ENCODE assay signal across 19 cellular contexts in the genomic region with DNA sequence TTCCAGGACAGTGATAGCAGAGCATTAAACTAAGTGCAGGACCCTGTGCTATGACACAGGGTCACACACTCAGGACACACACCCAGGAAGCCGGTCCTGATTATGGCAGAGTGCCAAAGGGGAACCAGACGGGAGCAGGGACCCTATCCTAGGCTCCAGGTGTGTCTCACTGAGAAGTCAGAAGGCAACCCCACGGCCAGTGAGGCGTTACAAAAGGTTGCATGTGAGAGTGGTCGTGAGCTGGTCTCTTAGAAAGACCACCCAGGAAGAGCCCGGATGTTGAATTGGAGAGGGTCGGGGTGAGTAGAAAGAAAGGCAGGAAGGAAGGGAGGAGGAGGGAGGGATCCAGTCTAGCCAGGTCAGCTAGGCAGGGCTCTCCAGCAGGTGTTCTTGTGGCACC. TPM values are rescaled to one million over a fixed set of nuclear protein-coding genes. Genes with fewer than 3 reads are reported as not detected.
DNase-seq lines count a peak whose midpoint lies in the region; ATAC-seq and TF ChIP-seq lines count a peak whose summit lies in the region.
"Had no signal": no experiment of that assay in that cellular context is flagged by ENCODE, and none has a peak within 500 bp of the region (broad histone marks: within the 10 kb centered on the region; RNA-seq: fewer than 3 reads in every experiment).

No MANE protein-coding gene starts in this region.

- no peak for TF ChIP-seq CTCF in GM23338 (conservative IDR thresholded peaks at IDR 0.05; ENCODE audit: low read depth in 2 of 2)
- no peak for TF ChIP-seq CTCF in VCaP (conservative IDR thresholded peaks at IDR 0.05)
- no peak for TF ChIP-seq CTCF in neural progenitor cell (IDR thresholded peaks at IDR 0.05)

- H3K4me1 ChIP-seq in GM23338 (ENCODE audit: insufficient read depth) (peaks cover 8% of the 10 kb centered on the region; the same call in 1 of the 2 replicates), neural progenitor cell (no peaks in the 10 kb centered on the region)

- no peak overlapping the region for H3K27ac Mint-ChIP-seq in activated CD4-positive, alpha-beta T cell treated with anti-CD3 and anti-CD28 coated beads, Interleukin-2, amount 10 ng/mL, durations not matched to agents 24 days and 14 days
- H3K27ac Mint-ChIP-seq in GM23338, result no peak overlapping the region
- H3K27ac Mint-ChIP-seq in neural progenitor cell, result no peak overlapping the region
- H3K27ac Mint-ChIP-seq: CD4-positive, alpha-beta T cell had no signal

- no peaks in the 10 kb centered on the region for H3K79me2 ChIP-seq in GM23338 (replicated peaks; ENCODE audit: insufficient read depth)
- H3K79me2 ChIP-seq in neural progenitor cell (ENCODE audit: low read depth), result no peaks in the 10 kb centered on the region

- no peak overlapping the region for H3K4me3 ChIP-seq in GM23338
- no peak overlapping the region for H3K4me3 ChIP-seq in neural progenitor cell

- peak; percentile 61 for ATAC-seq in GM23338
- no peak for ATAC-seq in HG02870 (IDR thresholded peaks at IDR 0.05; ENCODE audit: unreplicated experiment)
- no peak for ATAC-seq in HG02840 (IDR thresholded peaks at IDR 0.05; ENCODE audit: low FRiP score, unreplicated experiment)
- ATAC-seq: Right ventricle myocardium inferior had no signal

- no peaks in the 10 kb centered on the region for H3K36me3 ChIP-seq in GM23338 (ENCODE audit: insufficient read depth)
- H3K36me3 ChIP-seq in neural progenitor cell, result no peaks in the 10 kb centered on the region

- H3K27me3 ChIP-seq in GM23338 (ENCODE audit: insufficient read depth), result no peaks in the 10 kb centered on the region
- H3K27me3 ChIP-seq in neural progenitor cell, result no peaks in the 10 kb centered on the region

- H4K20me1 ChIP-seq in GM23338 (replicated peaks; ENCODE audit: insufficient read depth) (no peaks in the 10 kb centered on the region), neural progenitor cell (ENCODE audit: low read depth) (no peaks in the 10 kb centered on the region)

- H3K4me3 Mint-ChIP-seq in activated CD4-positive, alpha-beta T cell treated with anti-CD3 and anti-CD28 coated beads, Interleukin-2, amount 10 ng/mL, durations not matched to agents 24 days and 14 days, result no peak overlapping the region
- H3K4me3 Mint-ChIP-seq in GM23338, result no peak overlapping the region
- H3K4me3 Mint-ChIP-seq in neural progenitor cell, result no peak overlapping the region
- H3K4me3 Mint-ChIP-seq: CD4-positive, alpha-beta T cell had no signal

- no peaks in the 10 kb centered on the region for H3K9me3 ChIP-seq in neural progenitor cell (ENCODE audit: low read depth)
- H3K9me3 ChIP-seq: SK-N-SH had no signal

- no peak overlapping the region for H3K27ac ChIP-seq in GM23338 (ENCODE audit: low read depth)
- peak overlapping the region; percentile 5; the same call in 1 of the 2 replicates for H3K27ac ChIP-seq in VCaP
- no peak overlapping the region for H3K27ac ChIP-seq in neural progenitor cell

- DNase-seq in activated CD4-positive, alpha-beta T cell treated with anti-CD3 and anti-CD28 coated beads, Interleukin-2, amount 10 ng/mL, durations not matched to agents 24 days and 14 days, result peak; percentile 46
- DNase-seq in activated CD4-positive, alpha-beta T cell treated with anti-CD3 and anti-CD28 coated beads, Interleukin-2, amount 50 U/mL, for 1 hour, result no peak
- DNase-seq in GM23338 (ENCODE audit: low spot score) (peak; percentile 60), neural progenitor cell (ENCODE audit: low spot score) (peak; percentile 26), GOT3 (lab: John Stamatoyannopoulos, UW) (no peak)
- DNase-seq: ACHN; CD4-positive, alpha-beta T cell; EL; H7; IMR-90; NCI-H146; NCI-H2171 treated with DMSO at 0.1 percent for 48 hours; NCI-H524 treated with DMSO at 0.1 percent for 48 hours; SK-N-SH had no signal

- 0 out of 2 replicates have a peak, but pooled peaks cover 3% of the 10 kb centered on the region for H3K9me2 ChIP-seq in GM23338 (ENCODE audit: insufficient read depth)
- H3K9me2 ChIP-seq: SK-N-SH had no signal

- no peaks in the 10 kb centered on the region for H3K36me3 Mint-ChIP-seq in activated CD4-positive, alpha-beta T cell treated with anti-CD3 and anti-CD28 coated beads, Interleukin-2, amount 10 ng/mL, durations not matched to agents 24 days and 14 days (ENCODE audit: low read depth)
- no peaks in the 10 kb centered on the region for H3K36me3 Mint-ChIP-seq in GM23338 (ENCODE audit: low read depth)
- no peaks in the 10 kb centered on the region for H3K36me3 Mint-ChIP-seq in neural progenitor cell

- H2AFZ ChIP-seq in GM23338 (no peak overlapping the region), neural progenitor cell (replicated peaks) (no peak overlapping the region)

- intact Hi-C loops in activated CD4-positive, alpha-beta T cell treated with anti-CD3 and anti-CD28 coated beads, Interleukin-2, amount 10 ng/mL, durations not matched to agents 24 days and 14 days (cut with micrococcal nuclease), result no loop called here

- H3F3A ChIP-seq in GM23338 (replicated peaks; ENCODE audit: low read depth) (no peaks in the 10 kb centered on the region), neural progenitor cell (ENCODE audit: low read depth) (no peaks in the 10 kb centered on the region)

- H3K4me2 ChIP-seq in GM23338 (peak overlapping the region; percentile 38; the same call in 1 of the 2 replicates), neural progenitor cell (no peak overlapping the region)
- H3K4me2 ChIP-seq: SK-N-SH had no signal

- no peak overlapping the region for H3K9ac ChIP-seq in neural progenitor cell
- H3K9ac ChIP-seq: SK-N-SH had no signal

- no peaks in the 10 kb centered on the region for H3K27me3 Mint-ChIP-seq in activated CD4-positive, alpha-beta T cell treated with anti-CD3 and anti-CD28 coated beads, Interleukin-2, amount 10 ng/mL, durations not matched to agents 24 days and 14 days
- H3K27me3 Mint-ChIP-seq in GM23338 (ENCODE audit: insufficient read depth, low read depth, poor library complexity), result peaks cover 3% of the 10 kb centered on the region
- H3K27me3 Mint-ChIP-seq in neural progenitor cell (ENCODE audit: insufficient read depth, low read depth), result peaks cover 16% of the 10 kb centered on the region

- H3K9me3 Mint-ChIP-seq in activated CD4-positive, alpha-beta T cell treated with anti-CD3 and anti-CD28 coated beads, Interleukin-2, amount 10 ng/mL, durations not matched to agents 24 days and 14 days, result no peaks in the 10 kb centered on the region
- H3K9me3 Mint-ChIP-seq in GM23338 (0 out of 3 replicates have a peak, but pooled peaks cover 2% of the 10 kb centered on the region), neural progenitor cell (no peaks in the 10 kb centered on the region)
- H3K9me3 Mint-ChIP-seq: CD4-positive, alpha-beta T cell had no signal

- H3K4me1 Mint-ChIP-seq in activated CD4-positive, alpha-beta T cell treated with anti-CD3 and anti-CD28 coated beads, Interleukin-2, amount 10 ng/mL, durations not matched to agents 24 days and 14 days, result no peaks in the 10 kb centered on the region
- H3K4me1 Mint-ChIP-seq in GM23338 (peaks cover 16% of the 10 kb centered on the region), neural progenitor cell (peaks cover 9% of the 10 kb centered on the region)

TF ChIP-seq in GM23338, 12 proteins besides CTCF, POLR2A, EP300 and RAD21:
- TF ChIP-seq NANOG (IDR thresholded peaks at IDR 0.05; ENCODE audit: borderline replicate concordance), result no peak
- TF ChIP-seq EZH2 (IDR thresholded peaks at IDR 0.05; ENCODE audit: low read depth, unreplicated experiment), result no peak
- TF ChIP-seq POLR2AphosphoS5 (IDR thresholded peaks at IDR 0.05; ENCODE audit: low read depth), result no peak

RNA-seq across cellular contexts. Expression of gene FRMPD2, which starts 31.0 kb away (rescaled TPM):
- total RNA-seq in activated CD4-positive, alpha-beta T cell treated with anti-CD3 and anti-CD28 coated beads, Interleukin-2, amount 10 ng/mL, durations not matched to agents 24 days and 14 days, result not detected in 2 replicates
- total RNA-seq in GM23338 (2014; rRNA removed; shearing (Covaris generic)), result not detected in 2 replicates
- polyA plus RNA-seq in GM23338 (2016; fragmentation: Nextera tagmentation; extraction: Ambion mirVana), result not detected in 2 replicates
- 0.22 TPM in 1 of 2 replicates, not detected in the other for total RNA-seq in neural progenitor cell (ENCODE audit: low replicate concordance)
- total RNA-seq: CD4-positive, alpha-beta T cell; H7; Right ventricle myocardium inferior; T-helper 1 cell treated with Interleukin-12 subunit alpha and Interleukin-12 subunit beta and Interleukin-4 antibody, amounts not matched to agents 30 ng/mL and 1 ng/mL, for 36 hours had no signal
- polyA plus RNA-seq: IMR-90 had no signal

Comparison
In these comparisons a context has a peak if more than half of its experiments do, and no peak if none do; other contexts are left out.
1. DNase-seq: peak in activated CD4-positive, alpha-beta T cell treated with anti-CD3 and anti-CD28 coated beads, Interleukin-2, amount 10 ng/mL, durations not matched to agents 24 days and 14 days (single experiment), GM23338 (single experiment) and neural progenitor cell (single experiment); none in activated CD4-positive, alpha-beta T cell treated with anti-CD3 and anti-CD28 coated beads, Interleukin-2, amount 50 U/mL, for 1 hour (single experiment) and GOT3 (single experiment).